Comparison of ENCODE assay signal across 21 cellular contexts in the genomic region with DNA sequence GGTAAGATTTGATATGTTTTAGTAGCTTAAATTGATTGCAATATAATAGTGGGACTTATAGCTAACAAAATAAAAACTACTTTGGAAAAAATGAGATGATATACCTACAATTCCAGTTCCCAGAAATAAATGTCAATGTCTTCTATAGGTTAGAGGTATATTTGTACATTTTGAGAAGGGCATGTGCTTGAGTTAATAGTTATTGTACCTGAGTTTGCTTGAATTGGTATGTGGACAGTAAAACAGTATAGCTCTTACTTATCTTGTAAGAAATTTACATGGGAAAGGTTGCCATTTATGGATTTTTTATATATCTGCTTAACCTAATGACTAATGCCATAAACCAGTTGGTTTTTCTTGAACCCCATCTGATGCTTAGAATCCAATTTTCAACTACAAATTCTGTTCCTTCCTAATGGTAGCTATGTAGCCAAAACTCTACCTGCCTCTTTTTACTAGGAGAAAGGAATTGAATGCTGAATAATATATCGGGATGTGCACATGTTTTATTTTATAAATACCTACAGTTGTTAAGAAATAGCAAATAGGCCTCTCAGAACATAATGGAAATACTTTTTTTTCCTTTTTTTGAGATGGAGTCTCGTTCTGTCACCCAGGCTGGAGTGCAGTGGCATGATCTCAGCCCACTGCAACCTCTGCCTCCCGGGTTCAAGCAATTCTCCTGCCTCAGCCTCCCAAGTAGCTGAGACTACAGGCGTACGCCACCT. TPM values are rescaled to one million over a fixed set of nuclear protein-coding genes. Genes with fewer than 3 reads are reported as not detected.
DNase-seq lines count a peak whose midpoint lies in the region; TF ChIP-seq lines count a peak whose summit lies in the region.
"Had no signal": no experiment of that assay in that cellular context is flagged by ENCODE, and none has a peak within 500 bp of the region (broad histone marks: within the 10 kb centered on the region; RNA-seq: fewer than 3 reads in every experiment).

No MANE protein-coding gene starts in this region.

- no peak overlapping the region for H3K4me3 Mint-ChIP-seq in chondrocyte (ENCODE audit: unreplicated experiment)

- peaks cover 9% of the 10 kb centered on the region for H3K27me3 ChIP-seq in Loucy (ENCODE audit: insufficient read depth, low read length, poor library complexity, severe bottlenecking)
- no peaks in the 10 kb centered on the region for H3K27me3 ChIP-seq in neural cell (ENCODE audit: insufficient read depth, low read depth, low read length)
- H3K27me3 ChIP-seq: SJCRH30 had no signal

- H3K27ac Mint-ChIP-seq in chondrocyte (ENCODE audit: unreplicated experiment) = peak overlapping the region; percentile 59

- H3K4me1 Mint-ChIP-seq in chondrocyte (ENCODE audit: low read depth) = peaks cover 31% of the 10 kb centered on the region

- H3K9me3 ChIP-seq in Loucy (ENCODE audit: insufficient read depth, low read depth, low read length) (no peaks in the 10 kb centered on the region), neural cell (ENCODE audit: low read length) (no peaks in the 10 kb centered on the region)
- H3K9me3 ChIP-seq: HAP-1, SJCRH30 had no signal

- no peak for TF ChIP-seq RAD21 in neural cell (conservative IDR thresholded peaks at IDR 0.05)

- peaks cover 56% of the 10 kb centered on the region for H3K36me3 ChIP-seq in Loucy (ENCODE audit: insufficient read depth, low read length)
- peaks cover 37% of the 10 kb centered on the region for H3K36me3 ChIP-seq in neural cell (ENCODE audit: insufficient read depth, low read length)

- peaks cover 67% of the 10 kb centered on the region for H3K79me2 ChIP-seq in Loucy (ENCODE audit: insufficient read depth, low read length)
- peaks cover 70% of the 10 kb centered on the region for H3K79me2 ChIP-seq in neural cell (replicated peaks; ENCODE audit: insufficient read depth, low read length)

- peak overlapping the region; percentile 61 for H3K4me3 ChIP-seq in Loucy (ENCODE audit: low read length, poor library complexity, severe bottlenecking)
- H3K4me3 ChIP-seq in neural cell (ENCODE audit: low read length) = peak overlapping the region; percentile 55
- H3K4me3 ChIP-seq: GM23248, HAP-1, SJCRH30 had no signal

- H2AFZ ChIP-seq in Loucy (ENCODE audit: low read length) (no peak overlapping the region), neural cell (ENCODE audit: low read depth, low read length) (no peak overlapping the region)
- H2AFZ ChIP-seq: GM23248 had no signal

- H4K20me1 ChIP-seq in Loucy (ENCODE audit: insufficient read depth, low read length, poor library complexity, severe bottlenecking) = peaks cover 65% of the 10 kb centered on the region
- peaks cover 20% of the 10 kb centered on the region for H4K20me1 ChIP-seq in neural cell (ENCODE audit: insufficient read depth)

- DNase-seq in chondrocyte (ENCODE audit: low spot score) (no peak), cortex of kidney (lab: John Stamatoyannopoulos, UW) (no peak), NCI-H2227 treated with DMSO at 0.1 percent for 48 hours (lab: John Stamatoyannopoulos, UW) (no peak), NCI-H2081 (lab: John Stamatoyannopoulos, UW) (no peak), NCI-H226 (no peak)
- DNase-seq: DMS79 treated with DMSO at 0.1 percent for 48 hours, GM23248, KG1, MV-4-11, NCI-H1694 treated with DMSO at 0.1 percent for 48 hours, NCI-H2107, NCI-H510A treated with DMSO at 0.1 percent for 48 hours, NCI-H82, OCI-M1, SJCRH30 had no signal

- H3K4me2 ChIP-seq in Loucy (ENCODE audit: low read depth, low read length, poor library complexity, severe bottlenecking) (peak overlapping the region; percentile 66), neural cell (ENCODE audit: low read length) (peak overlapping the region; percentile 69)

- H3K27me3 Mint-ChIP-seq in chondrocyte (ENCODE audit: low read depth) = no peaks in the 10 kb centered on the region

- H3K9me3 Mint-ChIP-seq in chondrocyte (ENCODE audit: low read depth) = no peaks in the 10 kb centered on the region

- peaks cover 15% of the 10 kb centered on the region for H3K4me1 ChIP-seq in Loucy (ENCODE audit: insufficient read depth, low read length, poor library complexity, severe bottlenecking)

- peak overlapping the region; percentile 5; the same call in 1 of the 2 replicates for H3K27ac ChIP-seq in 22Rv1
- H3K27ac ChIP-seq in neural cell (ENCODE audit: low read length) = no peak overlapping the region
- H3K27ac ChIP-seq: C4-2B, GM23248, HL-60, SJCRH30 had no signal

- H3K9me2 ChIP-seq in Loucy (replicated peaks; ENCODE audit: low read depth, low read length) (no peaks in the 10 kb centered on the region), neural cell (ENCODE audit: insufficient read depth, low read length) (no peaks in the 10 kb centered on the region)

- H3K36me3 Mint-ChIP-seq in chondrocyte (ENCODE audit: low read depth) = peaks cover 30% of the 10 kb centered on the region

- TF ChIP-seq CTCF in 22Rv1 (IDR thresholded peaks at IDR 0.05) = no peak
- no peak for TF ChIP-seq CTCF in Loucy (conservative IDR thresholded peaks at IDR 0.05; ENCODE audit: low read length)
- TF ChIP-seq CTCF in chondrocyte (IDR thresholded peaks at IDR 0.05) = no peak
- TF ChIP-seq CTCF in neural cell (IDR thresholded peaks at IDR 0.05; ENCODE audit: poor library complexity, severe bottlenecking) = no peak

- H3K9ac ChIP-seq in Loucy (ENCODE audit: low read depth, low read length, poor library complexity, severe bottlenecking) = no peak overlapping the region
- H3K9ac ChIP-seq in neural cell (ENCODE audit: low read length) = no peak overlapping the region
- H3K9ac ChIP-seq: GM23248 had no signal

- TF ChIP-seq EP300 in neural cell (conservative IDR thresholded peaks at IDR 0.05; ENCODE audit: poor library complexity, severe bottlenecking) = no peak

- H3F3A ChIP-seq in Loucy (ENCODE audit: low read depth) (no peaks in the 10 kb centered on the region), neural cell (ENCODE audit: insufficient read depth, low read length, poor library complexity, severe bottlenecking) (peaks cover 6% of the 10 kb centered on the region)

TF ChIP-seq in neural cell, 6 proteins besides CTCF, POLR2A, EP300 and RAD21:
- TF ChIP-seq EZH2 (IDR thresholded peaks at IDR 0.05; ENCODE audit: borderline replicate concordance, insufficient read depth, low read length, poor library complexity, severe bottlenecking) (no peak), SMC3 (conservative IDR thresholded peaks at IDR 0.05; ENCODE audit: poor library complexity) (no peak), TAF1 (IDR thresholded peaks at IDR 0.05; ENCODE audit: low read depth) (no peak), MXI1 (conservative IDR thresholded peaks at IDR 0.05; ENCODE audit: poor library complexity, severe bottlenecking) (no peak), POLR2AphosphoS5 (IDR thresholded peaks at IDR 0.05) (no peak)
- TF ChIP-seq, protein P1, sequence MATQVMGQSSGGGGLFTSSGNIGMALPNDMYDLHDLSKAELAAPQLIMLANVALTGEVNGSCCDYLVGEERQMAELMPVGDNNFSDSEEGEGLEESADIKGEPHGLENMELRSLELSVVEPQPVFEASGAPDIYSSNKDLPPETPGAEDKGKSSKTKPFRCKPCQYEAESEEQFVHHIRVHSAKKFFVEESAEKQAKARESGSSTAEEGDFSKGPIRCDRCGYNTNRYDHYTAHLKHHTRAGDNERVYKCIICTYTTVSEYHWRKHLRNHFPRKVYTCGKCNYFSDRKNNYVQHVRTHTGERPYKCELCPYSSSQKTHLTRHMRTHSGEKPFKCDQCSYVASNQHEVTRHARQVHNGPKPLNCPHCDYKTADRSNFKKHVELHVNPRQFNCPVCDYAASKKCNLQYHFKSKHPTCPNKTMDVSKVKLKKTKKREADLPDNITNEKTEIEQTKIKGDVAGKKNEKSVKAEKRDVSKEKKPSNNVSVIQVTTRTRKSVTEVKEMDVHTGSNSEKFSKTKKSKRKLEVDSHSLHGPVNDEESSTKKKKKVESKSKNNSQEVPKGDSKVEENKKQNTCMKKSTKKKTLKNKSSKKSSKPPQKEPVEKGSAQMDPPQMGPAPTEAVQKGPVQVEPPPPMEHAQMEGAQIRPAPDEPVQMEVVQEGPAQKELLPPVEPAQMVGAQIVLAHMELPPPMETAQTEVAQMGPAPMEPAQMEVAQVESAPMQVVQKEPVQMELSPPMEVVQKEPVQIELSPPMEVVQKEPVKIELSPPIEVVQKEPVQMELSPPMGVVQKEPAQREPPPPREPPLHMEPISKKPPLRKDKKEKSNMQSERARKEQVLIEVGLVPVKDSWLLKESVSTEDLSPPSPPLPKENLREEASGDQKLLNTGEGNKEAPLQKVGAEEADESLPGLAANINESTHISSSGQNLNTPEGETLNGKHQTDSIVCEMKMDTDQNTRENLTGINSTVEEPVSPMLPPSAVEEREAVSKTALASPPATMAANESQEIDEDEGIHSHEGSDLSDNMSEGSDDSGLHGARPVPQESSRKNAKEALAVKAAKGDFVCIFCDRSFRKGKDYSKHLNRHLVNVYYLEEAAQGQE (IDR thresholded peaks at IDR 0.05; ENCODE audit: borderline replicate concordance) = no peak

RNA-seq across cellular contexts. Expression of a gene that starts 4.9 kb away (rescaled TPM):
- 75.7 to 108 TPM (median 99.2 TPM) in 3 replicates for total RNA-seq in chondrocyte
- polyA plus RNA-seq in neural cell = 51.5 and 57.6 TPM in 2 replicates
- 98.4 and 136 TPM in 2 replicates for polyA minus RNA-seq in neural cell

RNA-seq across cellular contexts. Expression of a gene that starts 58.5 kb away (rescaled TPM):
- total RNA-seq in chondrocyte = 34.6 to 42.1 TPM (median 34.7 TPM) in 3 replicates
- 20.9 and 21.1 TPM in 2 replicates for polyA plus RNA-seq in neural cell
- polyA minus RNA-seq in neural cell = 174 and 214 TPM in 2 replicates
